In genomic region chr15:57298204-57298603, GRCh38 we compare ENCODE assay signal across 1 cellular context.
TF ChIP-seq lines count a peak whose summit lies in the region.

No MANE protein-coding gene starts in this region.

TF ChIP-seq in WTC11, 78 proteins besides CTCF, POLR2A, EP300 and RAD21 (continued from another document):
- TF ChIP-seq ZNF512 (CRISPR knock-in tag; IDR thresholded peaks at IDR 0.05; ENCODE audit: borderline replicate concordance) (no peak), ATF2 (CRISPR knock-in tag; IDR thresholded peaks at IDR 0.05; ENCODE audit: borderline replicate concordance, low read depth) (no peak), ELF4 (CRISPR knock-in tag; IDR thresholded peaks at IDR 0.05; ENCODE audit: low read depth) (no peak), ZNF263 (CRISPR knock-in tag; IDR thresholded peaks at IDR 0.05; ENCODE audit: low read depth) (no peak), E2F1 (CRISPR knock-in tag; IDR thresholded peaks at IDR 0.05) (no peak)
